Comparison of ENCODE assay signal across 19 cellular contexts in genomic region chr7:34719651-34720050, GRCh38.
DNase-seq lines count a peak whose midpoint lies in the region; ATAC-seq and TF ChIP-seq lines count a peak whose summit lies in the region.
"Had no signal": no experiment of that assay in that cellular context is flagged by ENCODE, and none has a peak within 500 bp of the region (broad histone marks: within the 10 kb centered on the region; RNA-seq: fewer than 3 reads in every experiment).

No MANE protein-coding gene starts in this region.

- no peaks in the 10 kb centered on the region for H3K9me2 ChIP-seq in MM.1S (replicated peaks; ENCODE audit: insufficient read depth, low read length)

- H3K27me3 ChIP-seq in MM.1S (replicated peaks; ENCODE audit: insufficient read depth, low read length) (no peaks in the 10 kb centered on the region), stomach (no peaks in the 10 kb centered on the region), BE2C (no peaks in the 10 kb centered on the region)

- H3K9me3 ChIP-seq in MM.1S (replicated peaks; ENCODE audit: insufficient read depth, low read length) (no peaks in the 10 kb centered on the region), stomach (no peaks in the 10 kb centered on the region), BE2C (no peaks in the 10 kb centered on the region)

- peak overlapping the region; percentile 26; the same call in 1 of the 2 replicates for H3K9ac ChIP-seq in MM.1S (ENCODE audit: low read length)

- H3K36me3 ChIP-seq in MM.1S (replicated peaks; ENCODE audit: insufficient read depth, low read length) = no peaks in the 10 kb centered on the region
- no peaks in the 10 kb centered on the region for H3K36me3 ChIP-seq in stomach
- H3K36me3 ChIP-seq in BE2C = no peaks in the 10 kb centered on the region

- H3K4me2 ChIP-seq in MM.1S (ENCODE audit: low read depth, low read length) = peak overlapping the region; percentile 74
- H3K4me2 ChIP-seq: GM23338 had no signal

- no peaks in the 10 kb centered on the region for H3K36me3 Mint-ChIP-seq in natural killer cell
- H3K36me3 Mint-ChIP-seq in natural killer cell treated with Interleukin-12 subunit alpha and Interleukin-12 subunit beta and Interleukin-15 and Interleukin-18, amount 100 ng/mL, for 72 hours = no peaks in the 10 kb centered on the region
- H3K36me3 Mint-ChIP-seq: CD4-positive, alpha-beta memory T cell had no signal

- peaks cover 29% of the 10 kb centered on the region for H3K4me1 ChIP-seq in MM.1S (ENCODE audit: low read length)
- H3K4me1 ChIP-seq in stomach = no peaks in the 10 kb centered on the region
- no peaks in the 10 kb centered on the region for H3K4me1 ChIP-seq in BE2C

- WGBS in stomach, 5 donors = 88 to 96% (median 92%) methylated on average over 4 of the region's 4 CpGs

- intact Hi-C loops in natural killer cell (cut with micrococcal nuclease) = no loop called here
- intact Hi-C loops in stomach (cut with DNase I; ENCODE audit: low total_unique reads) = no loop called here

- TF ChIP-seq POLR2A in stomach (IDR thresholded peaks at IDR 0.05) = no peak

- peak overlapping the region; percentile 72 for H3K4me3 Mint-ChIP-seq in natural killer cell
- no peak overlapping the region for H3K4me3 Mint-ChIP-seq in natural killer cell treated with Interleukin-12 subunit alpha and Interleukin-12 subunit beta and Interleukin-15 and Interleukin-18, amount 100 ng/mL, for 72 hours
- H3K4me3 Mint-ChIP-seq: B cell, GM23338, H9 had no signal

- ATAC-seq in natural killer cell = no peak
- no peak for ATAC-seq in natural killer cell treated with Interleukin-12 subunit alpha and Interleukin-12 subunit beta and Interleukin-15 and Interleukin-18, amount 100 ng/mL, for 72 hours
- ATAC-seq in GM21737 (IDR thresholded peaks at IDR 0.05; ENCODE audit: unreplicated experiment) = no peak
- no peak for ATAC-seq in GM21515 (IDR thresholded peaks at IDR 0.05; ENCODE audit: unreplicated experiment)
- ATAC-seq: GM23338, HCT116 had no signal

- no peak overlapping the region for H3K4me3 ChIP-seq in MM.1S (ENCODE audit: low read length)
- H3K4me3 ChIP-seq in stomach = no peak overlapping the region
- H3K4me3 ChIP-seq in BE2C (ENCODE audit: low read depth, low read length) = no peak overlapping the region
- H3K4me3 ChIP-seq: GM23338 had no signal

- peaks cover 30 to 35% of the 10 kb centered on the region in 2 donors for H3K4me1 Mint-ChIP-seq in natural killer cell
- peaks cover 30 to 32% of the 10 kb centered on the region in 2 donors for H3K4me1 Mint-ChIP-seq in natural killer cell treated with Interleukin-12 subunit alpha and Interleukin-12 subunit beta and Interleukin-15 and Interleukin-18, amount 100 ng/mL, for 72 hours (ENCODE audit: low read depth in 2 of 2)

- H3K27ac ChIP-seq in MM.1S (ENCODE audit: low read length) (peak overlapping the region; percentile 67; the same call in 1 of the 2 replicates), stomach (no peak overlapping the region)
- H3K27ac ChIP-seq: 22Rv1 had no signal

- no peak for TF ChIP-seq EP300 in stomach (IDR thresholded peaks at IDR 0.05)

- TF ChIP-seq CTCF in natural killer cell (IDR thresholded peaks at IDR 0.05) (no peak), MM.1S (IDR thresholded peaks at IDR 0.05; ENCODE audit: low read length) (no peak), stomach (IDR thresholded peaks at IDR 0.05) (no peak), BE2C (IDR thresholded peaks at IDR 0.05; ENCODE audit: low read depth, low read length) (no peak)

- H3F3A ChIP-seq in MM.1S (ENCODE audit: insufficient read depth, low read length) = peaks cover 11% of the 10 kb centered on the region

- no peaks in the 10 kb centered on the region for H4K20me1 ChIP-seq in MM.1S (ENCODE audit: insufficient read depth, low read length)

- H3K27me3 Mint-ChIP-seq in natural killer cell (ENCODE audit: low read depth in 2 of 2) = no peaks in the 10 kb centered on the region
- H3K27me3 Mint-ChIP-seq in natural killer cell treated with Interleukin-12 subunit alpha and Interleukin-12 subunit beta and Interleukin-15 and Interleukin-18, amount 100 ng/mL, for 72 hours = peaks cover 0 to 2% of the 10 kb centered on the region in 2 donors
- H3K27me3 Mint-ChIP-seq: B cell; CD4-positive, alpha-beta memory T cell had no signal

- DNase-seq in natural killer cell (no peak), MM.1S (no peak), cerebellar cortex (ENCODE audit: low spot score) (peak; percentile 44), stomach (no peak), BE2C (no peak)
- no peak for DNase-seq in natural killer cell treated with Interleukin-12 subunit alpha and Interleukin-12 subunit beta and Interleukin-15 and Interleukin-18, amount 100 ng/mL, for 72 hours (ENCODE audit: low spot score)
- DNase-seq: C1 segment of cervical spinal cord; Calu3; CD4-positive, alpha-beta memory T cell; COR-L47; DMS53; DMS79 treated with DMSO at 0.1 percent for 48 hours; H9 had no signal

- no peaks in the 10 kb centered on the region for H3K9me3 Mint-ChIP-seq in natural killer cell
- H3K9me3 Mint-ChIP-seq in natural killer cell treated with Interleukin-12 subunit alpha and Interleukin-12 subunit beta and Interleukin-15 and Interleukin-18, amount 100 ng/mL, for 72 hours = no peaks in the 10 kb centered on the region
- H3K9me3 Mint-ChIP-seq: GM23338, H9 had no signal

- no peaks in the 10 kb centered on the region for H3K79me2 ChIP-seq in MM.1S (ENCODE audit: low read length)

- H2AFZ ChIP-seq in MM.1S (ENCODE audit: low read length) = peak overlapping the region; percentile 71; the same call in 1 of the 2 replicates
- H2AFZ ChIP-seq: GM23338 had no signal

- H3K27ac Mint-ChIP-seq in natural killer cell = peak overlapping the region in 1 of 2 donors; percentile 50
- H3K27ac Mint-ChIP-seq in natural killer cell treated with Interleukin-12 subunit alpha and Interleukin-12 subunit beta and Interleukin-15 and Interleukin-18, amount 100 ng/mL, for 72 hours = no peak overlapping the region
- H3K27ac Mint-ChIP-seq: B cell, GM23338 had no signal
